21 cellular contexts compared by ENCODE assay signal in genomic region chr16:81775570-81775969, GRCh38. TPM values are rescaled to one million over a fixed set of nuclear protein-coding genes. Genes with fewer than 3 reads are reported as not detected.
"Had no signal": no experiment of that assay in that cellular context is flagged by ENCODE, and none has a peak within 500 bp of the region (broad histone marks: within the 10 kb centered on the region; RNA-seq: fewer than 3 reads in every experiment).

No MANE protein-coding gene starts in this region.

- H3K9me3 ChIP-seq: right lobe of liver, stomach, transverse colon had no signal

- DNase-seq: activated CD4-positive, alpha-beta T cell treated with anti-CD3 and anti-CD28 coated beads, Interleukin-2, amount 10 ng/mL, durations not matched to agents 7 days and 5 days; activated CD4-positive, CD25-positive, alpha-beta regulatory T cell treated with anti-CD3 and anti-CD28 coated beads, Interleukin-2, amount 50 U/mL, for 72 hours; activated CD8-positive, alpha-beta T cell treated with anti-CD3 and anti-CD28 coated beads, Interleukin-2, amount 10 ng/mL, durations not matched to agents 7 days and 5 days; aorta; effector CD4-positive, alpha-beta T cell; erythroblast; foreskin fibroblast; heart right ventricle; islet precursor cell; left cardiac atrium; mesenchymal stem cell; occipital lobe; right lobe of liver; stimulated activated CD4-positive, alpha-beta T cell treated with anti-CD3 and anti-CD28 coated beads, Interleukin-1b, Interleukin-23, amount 100 ng/mL, for 48 hours; stomach; transverse colon had no signal

- H3K27me3 ChIP-seq: right lobe of liver had no signal

- H3K4me3 ChIP-seq: heart right ventricle, right lobe of liver, skin epidermis, stomach, transverse colon had no signal

- H3K27ac ChIP-seq: right lobe of liver, skin epidermis, transverse colon, VCaP had no signal

- H3K4me1 ChIP-seq: right lobe of liver had no signal

- H3K36me3 ChIP-seq: heart right ventricle, right lobe of liver, stomach, transverse colon had no signal

- H3K4me3 Mint-ChIP-seq: activated CD4-positive, alpha-beta T cell treated with anti-CD3 and anti-CD28 coated beads, Interleukin-2, amount 10 ng/mL, durations not matched to agents 7 days and 5 days; activated CD8-positive, alpha-beta T cell treated with anti-CD3 and anti-CD28 coated beads, Interleukin-2, amount 10 ng/mL, durations not matched to agents 7 days and 5 days; brain had no signal

- H3K27ac Mint-ChIP-seq: activated CD4-positive, alpha-beta T cell treated with anti-CD3 and anti-CD28 coated beads, Interleukin-2, amount 10 ng/mL, durations not matched to agents 7 days and 5 days; activated CD8-positive, alpha-beta T cell treated with anti-CD3 and anti-CD28 coated beads, Interleukin-2, amount 10 ng/mL, durations not matched to agents 7 days and 5 days; activated naive CD4-positive, alpha-beta T cell treated with anti-CD3 and anti-CD28 coated beads, Interleukin-2, amount 50 U/mL, for 72 hours; brain had no signal

- ATAC-seq: activated CD8-positive, alpha-beta T cell treated with anti-CD3 and anti-CD28 coated beads, Interleukin-2, amount 10 ng/mL, durations not matched to agents 7 days and 5 days; activated naive CD4-positive, alpha-beta T cell treated with anti-CD3 and anti-CD28 coated beads, Interleukin-2, amount 50 U/mL, for 72 hours; heart right ventricle; left cardiac atrium; right lobe of liver had no signal

- H3K36me3 Mint-ChIP-seq: brain had no signal

- H3K9me3 Mint-ChIP-seq: activated CD4-positive, alpha-beta T cell treated with anti-CD3 and anti-CD28 coated beads, Interleukin-2, amount 10 ng/mL, durations not matched to agents 7 days and 5 days; activated naive CD4-positive, alpha-beta T cell treated with anti-CD3 and anti-CD28 coated beads, Interleukin-2, amount 50 U/mL, for 72 hours had no signal

RNA-seq across cellular contexts. Expression of gene PLCG2, which starts 3.5 kb away (rescaled TPM):
- polyA plus RNA-seq: neural cell had no signal
